In the genomic region with DNA sequence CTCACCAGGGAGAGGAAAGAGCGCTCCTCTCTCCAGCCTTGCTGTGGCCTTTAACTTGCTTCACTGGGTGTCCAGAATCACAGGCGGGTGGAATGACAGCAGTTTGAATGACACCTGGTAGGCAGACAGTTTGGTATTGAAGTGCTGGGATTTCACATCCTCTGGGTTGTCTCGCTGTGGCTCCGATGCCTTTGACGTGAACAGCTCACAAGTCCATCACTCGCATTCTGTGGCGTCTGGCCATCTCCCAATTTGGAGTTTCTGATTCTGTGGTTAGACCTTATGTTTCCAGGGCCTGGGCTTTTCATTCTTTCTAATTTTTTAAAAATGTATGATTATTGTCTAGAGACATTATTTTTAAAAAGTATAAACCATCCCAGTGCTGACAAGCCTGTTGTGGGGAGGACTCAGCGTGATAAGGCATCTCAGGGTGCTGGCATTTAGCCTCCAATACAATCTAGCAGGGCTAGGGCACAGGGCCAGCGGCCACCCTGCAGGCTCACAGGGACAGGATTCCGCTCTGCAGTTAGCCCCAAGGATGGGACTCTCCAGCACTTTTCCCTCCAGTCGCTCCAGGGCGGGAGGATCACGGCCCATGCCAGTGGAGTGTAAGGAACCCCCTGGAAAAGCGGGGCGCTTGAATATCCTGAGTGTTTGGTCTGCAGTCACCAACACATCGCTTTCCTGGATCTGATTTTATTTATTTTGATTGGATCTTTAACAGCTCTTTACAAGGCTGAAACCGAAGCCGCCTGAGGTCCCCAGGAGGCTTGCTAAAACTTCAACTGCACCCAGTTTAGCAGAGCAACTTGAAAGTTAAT, we compare ENCODE assay signal across 15 cellular contexts.
"Had no signal": no experiment of that assay in that cellular context is flagged by ENCODE, and none has a peak within 500 bp of the region (broad histone marks: within the 10 kb centered on the region; RNA-seq: fewer than 3 reads in every experiment).

No MANE protein-coding gene starts in this region.

- ATAC-seq: activated CD4-positive, CD25-positive, alpha-beta regulatory T cell treated with anti-CD3 and anti-CD28 coated beads, Interleukin-2, amount 50 U/mL, for 24 hours; esophagus mucosa; natural killer cell treated with Interleukin-12 subunit alpha and Interleukin-12 subunit beta and Interleukin-15 and Interleukin-18, amount 100 ng/mL, for 72 hours; psoas muscle; upper lobe of right lung had no signal

- H3K4me3 ChIP-seq: cardiac muscle cell, psoas muscle, upper lobe of right lung had no signal

- DNase-seq: activated CD4-positive, alpha-beta T cell treated with anti-CD3 and anti-CD28 coated beads, Interleukin-2, amount 50 U/mL, for 1 hour; activated naive CD8-positive, alpha-beta T cell treated with anti-CD3 and anti-CD28 coated beads, Interleukin-2, amount 10 ng/mL, durations not matched to agents 7 days and 5 days; anterior cingulate cortex; hypothalamus; mesendoderm; stimulated activated CD4-positive, alpha-beta T cell treated with anti-CD3 and anti-CD28 coated beads, Interleukin-15, amount 100 ng/mL, for 24 hours; stimulated activated CD4-positive, alpha-beta T cell treated with anti-CD3 and anti-CD28 coated beads, Interleukin-4, amount 100 ng/mL, for 4 hours; stimulated activated CD8-positive, alpha-beta memory T cell treated with anti-CD3 and anti-CD28 coated beads, Interleukin-4, amount 100 ng/mL, for 48 hours; stimulated activated naive CD4-positive, alpha-beta T cell treated with Interleukin-2 at 50 U/mL for 16 hours; upper lobe of right lung had no signal

- H3K36me3 ChIP-seq: cardiac muscle cell, upper lobe of right lung had no signal

- H3K27ac ChIP-seq: cardiac muscle cell, psoas muscle, upper lobe of right lung had no signal

- H3K27me3 ChIP-seq: upper lobe of right lung had no signal

- H3K4me1 ChIP-seq: psoas muscle, upper lobe of right lung had no signal

- H3K9me3 ChIP-seq: psoas muscle, upper lobe of right lung had no signal
